ENCODE assay signal across 8 cellular contexts in the genomic region with DNA sequence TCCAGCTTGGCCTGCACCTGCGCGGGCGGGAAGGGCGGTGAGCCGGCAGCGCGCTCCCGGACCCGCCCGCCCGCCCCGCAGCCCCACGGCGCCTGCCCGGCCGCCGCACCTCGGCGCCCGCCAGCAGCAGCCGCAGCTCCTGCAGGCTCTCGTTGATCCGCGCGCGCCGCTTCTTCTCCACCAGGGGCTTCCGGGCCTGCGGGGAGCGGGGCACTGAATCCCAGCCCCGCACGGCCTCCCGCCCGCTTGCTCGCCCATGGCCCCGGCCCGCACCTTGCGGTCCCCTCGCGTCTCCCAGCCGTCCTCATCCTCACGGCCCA. TPM values are rescaled to one million over a fixed set of nuclear protein-coding genes. Genes with fewer than 3 reads are reported as not detected.
DNase-seq lines count a peak whose midpoint lies in the region; ATAC-seq and TF ChIP-seq lines count a peak whose summit lies in the region.

No MANE protein-coding gene starts in this region.

- H3K4me1 ChIP-seq in cardiac muscle cell (ENCODE audit: low read depth) (no peaks in the 10 kb centered on the region), MM.1S (ENCODE audit: low read length) (peaks cover 9% of the 10 kb centered on the region)

- no peak for ATAC-seq in Right ventricle myocardium superior (ENCODE audit: poor library complexity)

- intact Hi-C loops in Right ventricle myocardium superior (cut with DNase I) = no loop called here

- H3K36me3 Mint-ChIP-seq in neural crest cell (ENCODE audit: low read depth) = peaks cover 6% of the 10 kb centered on the region

- no peak for TF ChIP-seq CTCF in cardiac muscle cell (IDR thresholded peaks at IDR 0.05; ENCODE audit: low read depth, low read length)
- TF ChIP-seq CTCF in MM.1S (IDR thresholded peaks at IDR 0.05; ENCODE audit: low read length) = no peak
- peak; percentile 39 for TF ChIP-seq CTCF in neural crest cell (conservative IDR thresholded peaks at IDR 0.05)

- H3K27me3 ChIP-seq in cardiac muscle cell (peaks cover 57% of the 10 kb centered on the region), MM.1S (replicated peaks; ENCODE audit: insufficient read depth, low read length) (no peaks in the 10 kb centered on the region; the same call in 1 of the 2 replicates)

- no peaks in the 10 kb centered on the region for H4K20me1 ChIP-seq in MM.1S (ENCODE audit: insufficient read depth, low read length)

- H3K36me3 ChIP-seq in cardiac muscle cell (no peaks in the 10 kb centered on the region), MM.1S (replicated peaks; ENCODE audit: insufficient read depth, low read length) (no peaks in the 10 kb centered on the region)

- 0 out of 2 replicates have a peak overlapping the region, but pooled peaks have one; percentile 41 for H3K4me2 ChIP-seq in MM.1S (ENCODE audit: low read depth, low read length)

- H3K4me3 Mint-ChIP-seq in neural crest cell = no peak overlapping the region

- DNase-seq in cardiac muscle cell (ENCODE audit: low read depth in 1 of 2, low spot score in 1 of 2) (peak in 1 of 2 donors; percentile 56), Right ventricle myocardium superior (no peak), MM.1S (peak; percentile 40), neural crest cell (ENCODE audit: low read depth, low spot score) (no peak), NCI-H748 (lab: John Stamatoyannopoulos, UW; ENCODE audit: unreplicated experiment) (no peak), DMS79 (lab: John Stamatoyannopoulos, UW) (no peak)
- peak; percentile 32 for DNase-seq in effector CD8-positive, alpha-beta T cell (lab: John Stamatoyannopoulos, UW)
- no peak for DNase-seq in activated effector memory CD4-positive, alpha-beta T cell treated with anti-CD3 and anti-CD28 coated beads, Interleukin-2, amount 50 U/mL, for 16 hours

- peak overlapping the region; percentile 97 for H3K4me3 ChIP-seq in cardiac muscle cell
- peak overlapping the region; percentile 65; the same call in 1 of the 2 replicates for H3K4me3 ChIP-seq in MM.1S (ENCODE audit: low read length)

- H3K9me3 Mint-ChIP-seq in neural crest cell = peaks cover 6% of the 10 kb centered on the region

- H3K27ac ChIP-seq in cardiac muscle cell (no peak overlapping the region), MM.1S (ENCODE audit: low read length) (no peak overlapping the region)

- no peaks in the 10 kb centered on the region for H3K9me2 ChIP-seq in MM.1S (replicated peaks; ENCODE audit: insufficient read depth, low read length)

- peaks cover 42% of the 10 kb centered on the region for H3K4me1 Mint-ChIP-seq in neural crest cell

- H3F3A ChIP-seq in MM.1S (ENCODE audit: insufficient read depth, low read length) = peaks cover 17% of the 10 kb centered on the region; the same call in 1 of the 2 replicates

- H3K79me2 ChIP-seq in MM.1S (ENCODE audit: low read length) = peaks cover 7% of the 10 kb centered on the region; the same call in 1 of the 2 replicates

- H3K9me3 ChIP-seq in cardiac muscle cell (ENCODE audit: low read depth) (no peaks in the 10 kb centered on the region), MM.1S (replicated peaks; ENCODE audit: insufficient read depth, low read length) (no peaks in the 10 kb centered on the region)

- peak overlapping the region; percentile 62 for H3K9ac ChIP-seq in MM.1S (ENCODE audit: low read length)

- no peak overlapping the region for H2AFZ ChIP-seq in MM.1S (ENCODE audit: low read length)

- no peak overlapping the region for H3K27ac Mint-ChIP-seq in neural crest cell (ENCODE audit: unreplicated experiment)

- no peaks in the 10 kb centered on the region for H3K27me3 Mint-ChIP-seq in neural crest cell (ENCODE audit: low read depth)

RNA-seq across cellular contexts. Expression of a gene that starts 0.3 kb away (rescaled TPM):
- total RNA-seq in cardiac muscle cell = 8.8 and 11.9 TPM in 2 replicates
- polyA plus RNA-seq in cardiac muscle cell = 6.6 and 11.2 TPM in 2 replicates
- total RNA-seq in Right ventricle myocardium superior = 2.5 TPM
- total RNA-seq in neural crest cell = 143 and 152 TPM in 2 replicates

RNA-seq across cellular contexts. Expression of a gene that starts 36.0 kb away (rescaled TPM):
- total RNA-seq in cardiac muscle cell = 25.7 and 28.2 TPM in 2 replicates
- polyA plus RNA-seq in cardiac muscle cell = 61.0 and 81.9 TPM in 2 replicates
- total RNA-seq in Right ventricle myocardium superior = 23.8 TPM
- total RNA-seq in neural crest cell = 63.2 and 65.8 TPM in 2 replicates

RNA-seq across cellular contexts. Expression of a gene that starts 48.9 kb away (rescaled TPM):
- 2.0 and 3.9 TPM in 2 replicates for total RNA-seq in cardiac muscle cell
- 1.4 and 4.6 TPM in 2 replicates for polyA plus RNA-seq in cardiac muscle cell
- 3.6 TPM for total RNA-seq in Right ventricle myocardium superior
- total RNA-seq in neural crest cell = 8.6 TPM in 2 replicates

Comparison
In these comparisons a context has a peak if more than half of its experiments do, and no peak if none do; other contexts are left out.
1. DNase-seq: peak in MM.1S (single experiment) and effector CD8-positive, alpha-beta T cell (single experiment); none in Right ventricle myocardium superior (single experiment), neural crest cell (single experiment), NCI-H748 (single experiment), activated effector memory CD4-positive, alpha-beta T cell treated with anti-CD3 and anti-CD28 coated beads, Interleukin-2, amount 50 U/mL, for 16 hours (single experiment) and DMS79 (single experiment).
2. RNA of a gene that starts 0.3 kb away (total RNA-seq): 143 to 152 TPM in neural crest cell; 8.8 to 11.9 TPM in cardiac muscle cell and 2.5 TPM in Right ventricle myocardium superior (single experiment); every median in the first group is over 10 times any median in the second.